Comparison of ENCODE assay signal across 9 cellular contexts in genomic region chr7:101165075-101165957, GRCh38. TPM values are rescaled to one million over a fixed set of nuclear protein-coding genes. Genes with fewer than 3 reads are reported as not detected.
DNase-seq lines count a peak whose midpoint lies in the region; TF ChIP-seq lines count a peak whose summit lies in the region.
"Had no signal": no experiment of that assay in that cellular context is flagged by ENCODE, and none has a peak within 500 bp of the region (broad histone marks: within the 10 kb centered on the region; RNA-seq: fewer than 3 reads in every experiment).

TSS of gene VGF (minus strand) at chr7:101165569. CDS start at chr7:101164843, 726 bp downstream.

- CTCF ChIA-PET in HEK293T (lab: Yijun Ruan, JAX): interaction anchor here (0.7 to 1.5 kb wide), 3 partner anchors 21 to 117 kb away, joined by 3 to 7 read pairs (median 3); partner anchors contain the start of gene SERPINE1

- H3K27ac ChIP-seq in DOHH2 (ENCODE audit: low read depth, low read length) (no peak within 1 kb of the TSS), SK-N-MC (no peak within 1 kb of the TSS), testis (no peak within 1 kb of the TSS)

- H3K4me3 Mint-ChIP-seq in osteocyte (ENCODE audit: unreplicated experiment): peak within 1 kb of the TSS; percentile 74

- H4K20me1 ChIP-seq in DOHH2 (ENCODE audit: control insufficient read depth, insufficient read depth, low read depth, low read length): peaks cover 35% of the 10 kb centered on the region

- POLR2A ChIA-PET in HEK293T (lab: Yijun Ruan, JAX): interaction anchor here (0.7 to 1.4 kb wide), 4 partner anchors 8 to 460 kb away, joined by 4 to 6 read pairs (median 4); partner anchors contain the start of gene POP7

- no peak within 1 kb of the TSS for H3K27ac Mint-ChIP-seq in osteocyte (ENCODE audit: unreplicated experiment)

- TF ChIP-seq POLR2A in testis (IDR thresholded peaks at IDR 0.05): no peak

- H3K27me3 ChIP-seq in DOHH2 (ENCODE audit: control insufficient read depth, low read length) (peaks cover 44% of the 10 kb centered on the region), testis (no peaks in the 10 kb centered on the region)

- peaks cover 3% of the 10 kb centered on the region for H3K36me3 Mint-ChIP-seq in osteocyte (ENCODE audit: unreplicated experiment)

- H3K4me1 ChIP-seq in DOHH2 (ENCODE audit: control insufficient read depth, low read length) (peaks cover 62% of the 10 kb centered on the region), testis (peaks cover 17% of the 10 kb centered on the region)

- DNase-seq in HEK293T (ENCODE audit: extremely low spot score) (peak; percentile 91), NCI-H1092 (lab: John Stamatoyannopoulos, UW) (peak; percentile 94), SK-N-MC (ENCODE audit: low read depth, low spot score) (peak; percentile 24), germinal center (ENCODE audit: low spot score) (peak; percentile 96), osteocyte (ENCODE audit: extremely low spot score, unreplicated experiment) (peak; percentile 95), testis (peak; percentile 95)
- peak; percentile 91 for DNase-seq in activated naive CD4-positive, alpha-beta T cell treated with Interleukin-2 at 50 U/mL for 16 hours

- peaks cover 20% of the 10 kb centered on the region for H3F3A ChIP-seq in DOHH2 (ENCODE audit: control insufficient read depth, insufficient read depth)

- peaks cover 12% of the 10 kb centered on the region for H3K79me2 ChIP-seq in DOHH2 (ENCODE audit: control insufficient read depth, low read length)

- intact Hi-C loops in testis (cut with DNase I; ENCODE audit: low total_unique reads): loop anchor here (10.0 kb wide), 1 partner anchor 119 kb away; no protein-coding TSS in a partner anchor

- no peaks in the 10 kb centered on the region for H3K9me2 ChIP-seq in DOHH2 (replicated peaks; ENCODE audit: control insufficient read depth, low read length)

- H3K9me3 ChIP-seq in DOHH2 (ENCODE audit: control insufficient read depth, insufficient read depth, low read length): no peaks in the 10 kb centered on the region
- H3K9me3 ChIP-seq in SK-N-MC (ENCODE audit: low read depth, low read length): no peaks in the 10 kb centered on the region
- H3K9me3 ChIP-seq in testis: no peaks in the 10 kb centered on the region

- peak within 1 kb of the TSS; percentile 72 for H3K4me2 ChIP-seq in DOHH2 (ENCODE audit: low read length)

- peaks cover 54% of the 10 kb centered on the region for H3K27me3 Mint-ChIP-seq in osteocyte (ENCODE audit: unreplicated experiment)

- no peak within 1 kb of the TSS for H3K9ac ChIP-seq in SK-N-MC (ENCODE audit: insufficient read length)

- 1 to 3% methylated on average over 57 to 73 of the region's 74 CpGs for WGBS in testis, 2 donors

- H3K4me1 Mint-ChIP-seq in osteocyte (ENCODE audit: unreplicated experiment): peaks cover 43% of the 10 kb centered on the region

- H3K36me3 ChIP-seq in DOHH2 (ENCODE audit: control insufficient read depth, low read length) (peaks cover 8% of the 10 kb centered on the region; the same call in 1 of the 2 replicates), SK-N-MC (ENCODE audit: insufficient read depth, low read length) (no peaks in the 10 kb centered on the region), testis (ENCODE audit: low read depth, missing control alignments) (no peaks in the 10 kb centered on the region)

- peak within 1 kb of the TSS; percentile 85 for H3K4me3 ChIP-seq in DOHH2 (ENCODE audit: low read length)
- H3K4me3 ChIP-seq in SK-N-MC: peak within 1 kb of the TSS; percentile 77
- H3K4me3 ChIP-seq in testis: peak within 1 kb of the TSS in 1 of 2 donors; percentile 45

- H3K9me3 Mint-ChIP-seq in osteocyte (ENCODE audit: unreplicated experiment): no peaks in the 10 kb centered on the region

- no peak for TF ChIP-seq CTCF in DOHH2 (IDR thresholded peaks at IDR 0.05; ENCODE audit: low read depth, low read length, poor library complexity, severe bottlenecking)
- TF ChIP-seq CTCF in osteocyte (IDR thresholded peaks at IDR 0.05): no peak
- TF ChIP-seq CTCF in testis (IDR thresholded peaks at IDR 0.05): no peak

TF ChIP-seq in HEK293T, 16 proteins besides CTCF, POLR2A, EP300 and RAD21:
- 0 out of 2 replicates have a peak, but pooled peaks have one; percentile 16 for TF ChIP-seq L3MBTL2 (conservative IDR thresholded peaks at IDR 0.05)
- TF ChIP-seq BHLHE40 (IDR thresholded peaks at IDR 0.05; ENCODE audit: borderline replicate concordance): no peak

RNA-seq across cellular contexts. Expression of gene VGF, which starts in this region (rescaled TPM):
- total RNA-seq in osteocyte (0.16 and 0.24 TPM in 2 replicates), testis (1 to 10 TPM; 1.2 to 2.3 TPM)
- 0.87 TPM for polyA plus RNA-seq in testis (ENCODE audit: insufficient read depth, low read depth, low replicate concordance)
- total RNA-seq: skeletal muscle tissue had no signal

Comparison
In these comparisons a context has a peak if more than half of its experiments do, and no peak if none do; other contexts are left out.
1. Peak in DNase-seq in osteocyte; RNA of the gene not detected or under 1 TPM.
2. DNase-seq: peak in every context shown above with its lines; median percentile 96 in germinal center; 95 in osteocyte; 95 in testis; 94 in NCI-H1092; 91 in HEK293T; 91 in activated naive CD4-positive, alpha-beta T cell treated with Interleukin-2 at 50 U/mL for 16 hours; 24 in SK-N-MC.